ENCODE assay signal across 1 cellular context in the genomic region with DNA sequence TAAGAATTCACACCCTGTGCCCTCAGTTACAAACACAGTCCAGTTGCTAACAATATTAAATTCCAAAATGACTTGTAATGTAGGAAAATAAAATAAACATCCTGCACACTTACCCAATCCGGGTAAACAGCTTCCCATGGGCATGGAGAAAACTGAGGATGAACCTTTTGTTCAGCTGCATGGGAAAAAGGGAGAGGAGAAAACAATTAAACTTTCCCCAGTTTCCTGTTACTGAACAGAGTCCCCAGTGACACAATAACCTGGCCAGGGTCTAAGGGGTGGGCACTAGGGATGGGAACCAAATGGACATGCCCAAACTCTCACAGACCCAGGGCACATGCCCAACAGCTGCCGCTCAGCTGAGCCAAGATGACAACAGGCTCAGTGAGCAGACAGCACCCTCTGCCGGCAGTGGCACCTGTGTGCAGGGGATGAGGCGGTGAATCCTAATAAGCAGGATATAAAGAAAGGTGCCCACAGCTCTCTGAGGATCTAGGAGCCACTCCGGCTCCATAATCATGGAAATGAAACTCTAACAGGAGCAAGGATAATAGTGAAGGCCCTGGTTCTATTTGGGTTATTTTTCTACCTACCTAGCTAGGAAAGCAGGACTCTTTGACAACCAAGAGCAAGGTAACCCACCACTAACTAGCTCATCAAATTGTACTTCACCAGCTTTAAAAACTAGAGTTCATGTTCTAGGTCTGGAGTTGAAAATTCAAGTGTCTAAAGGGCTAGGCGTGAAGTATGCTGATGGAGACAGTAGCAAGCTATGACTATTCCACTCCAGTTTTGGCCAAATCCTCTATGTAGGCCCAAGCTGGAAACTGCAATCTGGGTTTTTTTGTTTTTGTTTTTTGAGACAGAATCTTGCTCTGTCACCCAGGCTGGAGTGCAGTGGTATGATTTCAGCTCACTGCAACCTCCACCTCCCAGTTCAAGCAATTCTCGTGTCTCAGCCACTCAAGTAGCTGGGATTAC.
TF ChIP-seq lines count a peak whose summit lies in the region.

No MANE protein-coding gene starts in this region.

TF ChIP-seq in H1, 55 proteins besides CTCF, POLR2A, EP300 and RAD21 (continued from another document):
- TF ChIP-seq CEBPB (IDR thresholded peaks at IDR 0.05; ENCODE audit: low read depth, low read length) (no peak), SUZ12 (IDR thresholded peaks at IDR 0.05; ENCODE audit: low read length) (no peak), EGR1 (IDR thresholded peaks at IDR 0.05; ENCODE audit: borderline replicate concordance, low read depth, low read length) (no peak)
- TF ChIP-seq, protein P1, sequence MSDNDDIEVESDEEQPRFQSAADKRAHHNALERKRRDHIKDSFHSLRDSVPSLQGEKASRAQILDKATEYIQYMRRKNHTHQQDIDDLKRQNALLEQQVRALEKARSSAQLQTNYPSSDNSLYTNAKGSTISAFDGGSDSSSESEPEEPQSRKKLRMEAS (IDR thresholded peaks at IDR 0.05), result peak; percentile 68
TF ChIP-seq in H1: peak in this region for 5.
